ENCODE assay signal across 11 cellular contexts in genomic region chr20:2151805-2152727, GRCh38. TPM values are rescaled to one million over a fixed set of nuclear protein-coding genes. Genes with fewer than 3 reads are reported as not detected.
DNase-seq lines count a peak whose midpoint lies in the region; ATAC-seq and TF ChIP-seq lines count a peak whose summit lies in the region.
"Had no signal": no experiment of that assay in that cellular context is flagged by ENCODE, and none has a peak within 500 bp of the region (broad histone marks: within the 10 kb centered on the region; RNA-seq: fewer than 3 reads in every experiment).

No MANE protein-coding gene starts in this region.

- H3K9me3 ChIP-seq in lung (ENCODE audit: control insufficient read depth in 2 of 2, insufficient read depth in 1 of 2, low read length in 1 of 2), result no peaks in the 10 kb centered on the region

- no peaks in the 10 kb centered on the region for H3K4me1 Mint-ChIP-seq in stimulated activated effector memory CD8-positive, alpha-beta T cell treated with anti-CD3 and anti-CD28 coated beads, Interleukin-12 subunit alpha, Interleukin-12 subunit beta, amount 100 ng/mL, for 72 hours
- H3K4me1 Mint-ChIP-seq: CD8-positive, alpha-beta memory T cell had no signal

- H3K27me3 ChIP-seq in lung (ENCODE audit: control insufficient read depth, insufficient read depth), result no peaks in the 10 kb centered on the region

- H3K4me3 ChIP-seq in lung, result no peak overlapping the region
- H3K4me3 ChIP-seq: coronary artery had no signal

- no peak for TF ChIP-seq CTCF in lung (IDR thresholded peaks at IDR 0.05; ENCODE audit: control extremely low read depth, extremely low read depth)

- peak; percentile 62 for DNase-seq in AG08396 (ENCODE audit: low spot score)
- DNase-seq in HS-27A (ENCODE audit: low read depth), result peak; percentile 33
- no peak for DNase-seq in epithelial cell of prostate (ENCODE audit: low read depth, low spot score)
- peak; percentile 40 for DNase-seq in lung (ENCODE audit: low spot score)
- DNase-seq in stimulated activated effector memory CD8-positive, alpha-beta T cell treated with anti-CD3 and anti-CD28 coated beads, Interleukin-12 subunit alpha, Interleukin-12 subunit beta, amount 100 ng/mL, for 72 hours (ENCODE audit: low spot score in 2 of 2), result no peak
- no peak for DNase-seq in GOT3 (lab: John Stamatoyannopoulos, UW)
- DNase-seq in NCI-H748 treated with DMSO at 0.1 percent for 48 hours (lab: John Stamatoyannopoulos, UW), result no peak
- DNase-seq in SK-N-DZ (ENCODE audit: low spot score), result no peak
- DNase-seq: activated T-cell treated with anti-CD3 and anti-CD28 coated beads, Interleukin-2, amount 50 U/mL, for 72 hours; CD8-positive, alpha-beta memory T cell had no signal

- 70 to 82% methylated on average over 7 of the region's 7 CpGs for WGBS in lung, 2 donors

- peaks cover 11% of the 10 kb centered on the region for H3K36me3 Mint-ChIP-seq in stimulated activated effector memory CD8-positive, alpha-beta T cell treated with anti-CD3 and anti-CD28 coated beads, Interleukin-12 subunit alpha, Interleukin-12 subunit beta, amount 100 ng/mL, for 72 hours

- H3K27ac Mint-ChIP-seq in stimulated activated effector memory CD8-positive, alpha-beta T cell treated with anti-CD3 and anti-CD28 coated beads, Interleukin-12 subunit alpha, Interleukin-12 subunit beta, amount 100 ng/mL, for 72 hours, result no peak overlapping the region
- H3K27ac Mint-ChIP-seq: activated T-cell treated with anti-CD3 and anti-CD28 coated beads, Interleukin-2, amount 50 U/mL, for 72 hours; CD8-positive, alpha-beta memory T cell had no signal

- no peaks in the 10 kb centered on the region for H3K9me3 Mint-ChIP-seq in stimulated activated effector memory CD8-positive, alpha-beta T cell treated with anti-CD3 and anti-CD28 coated beads, Interleukin-12 subunit alpha, Interleukin-12 subunit beta, amount 100 ng/mL, for 72 hours
- H3K9me3 Mint-ChIP-seq: activated T-cell treated with anti-CD3 and anti-CD28 coated beads, Interleukin-2, amount 50 U/mL, for 72 hours; CD8-positive, alpha-beta memory T cell had no signal

- H3K4me1 ChIP-seq in lung (ENCODE audit: control insufficient read depth in 2 of 2, insufficient read depth in 2 of 2, low read length in 2 of 2), result peaks cover 0 to 7% of the 10 kb centered on the region in 2 donors

- H3K36me3 ChIP-seq in lung (ENCODE audit: control insufficient read depth in 2 of 2, insufficient read depth in 2 of 2, low read length in 2 of 2), result peaks cover 0 to 9% of the 10 kb centered on the region in 2 donors

- ATAC-seq in lung (ENCODE audit: insufficient read depth, low FRiP score), result peak; percentile 81
- no peak for ATAC-seq in stimulated activated effector memory CD8-positive, alpha-beta T cell treated with anti-CD3 and anti-CD28 coated beads, Interleukin-12 subunit alpha, Interleukin-12 subunit beta, amount 100 ng/mL, for 72 hours
- ATAC-seq: activated T-cell treated with anti-CD3 and anti-CD28 coated beads, Interleukin-2, amount 50 U/mL, for 72 hours had no signal

- no peak overlapping the region for H3K4me3 Mint-ChIP-seq in stimulated activated effector memory CD8-positive, alpha-beta T cell treated with anti-CD3 and anti-CD28 coated beads, Interleukin-12 subunit alpha, Interleukin-12 subunit beta, amount 100 ng/mL, for 72 hours
- H3K4me3 Mint-ChIP-seq: activated T-cell treated with anti-CD3 and anti-CD28 coated beads, Interleukin-2, amount 50 U/mL, for 72 hours; CD8-positive, alpha-beta memory T cell had no signal

- H3K27ac ChIP-seq in epithelial cell of prostate (peak overlapping the region; percentile 17), lung (ENCODE audit: low read depth in 1 of 2, low read length in 1 of 2) (peak overlapping the region in 1 of 2 donors; percentile 62)

RNA-seq across cellular contexts. Expression of gene STK35, which starts 50.4 kb away (rescaled TPM):
- total RNA-seq in lung, result 10 to 100 TPM; 18.2 to 24.2 TPM
- 1 to 10 TPM; 5.8 to 6.8 TPM for polyA plus RNA-seq in lung
- polyA plus RNA-seq in SK-N-DZ (2014; cell fraction: cytosol; rRNA removed), result 12.5 and 13.8 TPM in 2 replicates
- 8.0 and 13.2 TPM in 2 replicates for polyA plus RNA-seq in SK-N-DZ (2014; cell fraction: nucleus; rRNA removed)

Comparison
In these comparisons a context has a peak if more than half of its experiments do, and no peak if none do; other contexts are left out.
1. DNase-seq: peak in AG08396 (single experiment), HS-27A (single experiment) and lung (single experiment); none in epithelial cell of prostate (single experiment), stimulated activated effector memory CD8-positive, alpha-beta T cell treated with anti-CD3 and anti-CD28 coated beads, Interleukin-12 subunit alpha, Interleukin-12 subunit beta, amount 100 ng/mL, for 72 hours (0 of 2), GOT3 (single experiment), NCI-H748 treated with DMSO at 0.1 percent for 48 hours (single experiment) and SK-N-DZ (single experiment).